In genomic region chr12:94299846-94300245, GRCh38 we compare ENCODE assay signal across 26 cellular contexts.
DNase-seq lines count a peak whose midpoint lies in the region; ATAC-seq and TF ChIP-seq lines count a peak whose summit lies in the region.
"Had no signal": no experiment of that assay in that cellular context is flagged by ENCODE, and none has a peak within 500 bp of the region (broad histone marks: within the 10 kb centered on the region; RNA-seq: fewer than 3 reads in every experiment).

No MANE protein-coding gene starts in this region.

- no peak for DNase-seq in activated naive CD8-positive, alpha-beta T cell treated with anti-CD3 and anti-CD28 coated beads, Interleukin-2, amount 50 U/mL, for 24 hours
- DNase-seq in IMR-90 (no peak), left colon (peak in 1 of 2 donors; percentile 11)
- DNase-seq in CD8-positive, alpha-beta memory T cell, result no peak
- DNase-seq in stimulated activated CD4-positive, alpha-beta T cell treated with anti-CD3 and anti-CD28 coated beads, Interleukin-1b, Interleukin-23, amount 100 ng/mL, for 48 hours, result no peak
- DNase-seq: Calu3, DMS153, DND-41, GM23248, H7, NCI-H1048, NCI-H1417, NCI-H1694, NCI-H2081 treated with DMSO at 0.1 percent for 48 hours, NCI-H2171, NCI-H226, NCI-H510A, NCI-H69, Right ventricle myocardium superior, RPMI8226 had no signal

- no peak overlapping the region for H3K27ac ChIP-seq in IMR-90 (ENCODE audit: insufficient read depth, low read length)
- H3K27ac ChIP-seq in CD8-positive, alpha-beta memory T cell (ENCODE audit: low read depth, low read length), result no peak overlapping the region
- H3K27ac ChIP-seq: BLaER1, GM23248, KMS-11, SJSA1 had no signal

- peaks cover 2% of the 10 kb centered on the region for H3K4me1 Mint-ChIP-seq in activated naive CD8-positive, alpha-beta T cell (ENCODE audit: low read depth)
- peaks cover 22% of the 10 kb centered on the region for H3K4me1 Mint-ChIP-seq in activated naive CD8-positive, alpha-beta T cell treated with anti-CD3 and anti-CD28 coated beads, Interleukin-2, amount 50 U/mL, for 24 hours
- peaks cover 59% of the 10 kb centered on the region for H3K4me1 Mint-ChIP-seq in stimulated activated memory B cell treated with anti-CD40 and anti-IgM and Interleukin-4, amounts not matched to agents 10 μg/mL and 1 μg/mL and 100 μg/mL, for 72 hours
- peaks cover 0 to 6% (median 5%) of the 10 kb centered on the region in 3 donors for H3K4me1 Mint-ChIP-seq in CD8-positive, alpha-beta memory T cell

- dilution Hi-C loops in IMR-90 (cut with HindIII; ENCODE audit: low sequenced_read_pairs, unreplicated experiment), result no loop called here

- no peak for TF ChIP-seq RAD21 in IMR-90 (IDR thresholded peaks at IDR 0.05; ENCODE audit: low read length)

- BruUV-seq in IMR-90 (replicated peaks; lab: Mats Ljungman, UMichigan), result no TSS peak

- WGBS in IMR-90 (ENCODE audit: extremely low coverage in 2 of 2, insufficient read length in 1 of 2), 2 experiments, result no CpG with 5 or more reads among the region's 1 CpG

- in situ Hi-C loops in IMR-90 (cut with MboI; ENCODE audit: low sequenced_read_pairs), result no loop called here

- H3K9me3 ChIP-seq in IMR-90 (ENCODE audit: control insufficient read depth, insufficient read depth, low read length), result no peaks in the 10 kb centered on the region
- no peaks in the 10 kb centered on the region for H3K9me3 ChIP-seq in CD8-positive, alpha-beta memory T cell (ENCODE audit: low read length)
- H3K9me3 ChIP-seq: SJSA1 had no signal

- no peak overlapping the region for H3K56ac ChIP-seq in IMR-90 (ENCODE audit: extremely low read depth, insufficient read depth, low read length)

- no peak overlapping the region for H3K23ac ChIP-seq in IMR-90 (ENCODE audit: low read depth, low read length)

- no peaks in the 10 kb centered on the region for H3K36me3 ChIP-seq in IMR-90 (ENCODE audit: control insufficient read depth, insufficient read depth, low read length)
- peaks cover 17% of the 10 kb centered on the region for H3K36me3 ChIP-seq in CD8-positive, alpha-beta memory T cell (ENCODE audit: insufficient read depth, low read length)
- H3K36me3 ChIP-seq: SJSA1 had no signal

- no peak overlapping the region for H2AK9ac ChIP-seq in IMR-90 (replicated peaks; ENCODE audit: low read depth, low read length, poor library complexity)

- H3K27me3 Mint-ChIP-seq in activated naive CD8-positive, alpha-beta T cell, result no peaks in the 10 kb centered on the region
- no peaks in the 10 kb centered on the region for H3K27me3 Mint-ChIP-seq in activated naive CD8-positive, alpha-beta T cell treated with anti-CD3 and anti-CD28 coated beads, Interleukin-2, amount 50 U/mL, for 24 hours
- no peaks in the 10 kb centered on the region for H3K27me3 Mint-ChIP-seq in stimulated activated memory B cell treated with anti-CD40 and anti-IgM and Interleukin-4, amounts not matched to agents 10 μg/mL and 1 μg/mL and 100 μg/mL, for 72 hours
- no peaks in the 10 kb centered on the region for H3K27me3 Mint-ChIP-seq in CD8-positive, alpha-beta memory T cell

- H3K27ac Mint-ChIP-seq in activated naive CD8-positive, alpha-beta T cell, result peak overlapping the region; percentile 8
- H3K27ac Mint-ChIP-seq in activated naive CD8-positive, alpha-beta T cell treated with anti-CD3 and anti-CD28 coated beads, Interleukin-2, amount 50 U/mL, for 24 hours, result no peak overlapping the region
- H3K27ac Mint-ChIP-seq in stimulated activated memory B cell treated with anti-CD40 and anti-IgM and Interleukin-4, amounts not matched to agents 10 μg/mL and 1 μg/mL and 100 μg/mL, for 72 hours, result peak overlapping the region; percentile 56
- H3K27ac Mint-ChIP-seq in CD8-positive, alpha-beta memory T cell, result peak overlapping the region in 3 of 8 donors; percentile 7 to 75 (median 19)

- H4K8ac ChIP-seq in IMR-90 (ENCODE audit: low read depth in 2 of 2, low read length in 2 of 2), result no peak overlapping the region

- no peak overlapping the region for H4K5ac ChIP-seq in IMR-90 (ENCODE audit: low read depth, low read length)

- peaks cover 6% of the 10 kb centered on the region; the same call in 1 of the 2 replicates for H3K9me1 ChIP-seq in IMR-90 (ENCODE audit: insufficient read depth, low read length)

- H4K20me1 ChIP-seq in IMR-90 (ENCODE audit: insufficient read depth, low read length), result no peaks in the 10 kb centered on the region
- H4K20me1 ChIP-seq: BLaER1 had no signal

- no peak overlapping the region for H3K18ac ChIP-seq in IMR-90 (ENCODE audit: low read depth, low read length)

- H3K4me2 ChIP-seq in IMR-90 (ENCODE audit: low read depth, low read length), result no peak overlapping the region
- H3K4me2 ChIP-seq: BLaER1, KMS-11 had no signal

- H2BK120ac ChIP-seq in IMR-90 (ENCODE audit: low read depth, low read length), result no peak overlapping the region

- H3K9me3 Mint-ChIP-seq in activated naive CD8-positive, alpha-beta T cell (ENCODE audit: low read depth), result no peaks in the 10 kb centered on the region
- H3K9me3 Mint-ChIP-seq in activated naive CD8-positive, alpha-beta T cell treated with anti-CD3 and anti-CD28 coated beads, Interleukin-2, amount 50 U/mL, for 24 hours, result no peaks in the 10 kb centered on the region
- H3K9me3 Mint-ChIP-seq in stimulated activated memory B cell treated with anti-CD40 and anti-IgM and Interleukin-4, amounts not matched to agents 10 μg/mL and 1 μg/mL and 100 μg/mL, for 72 hours, result peaks cover 6% of the 10 kb centered on the region
- H3K9me3 Mint-ChIP-seq in CD8-positive, alpha-beta memory T cell, result no peaks in the 10 kb centered on the region

- no peak for ATAC-seq in activated naive CD8-positive, alpha-beta T cell treated with anti-CD3 and anti-CD28 coated beads, Interleukin-2, amount 50 U/mL, for 24 hours
- ATAC-seq in IMR-90 (ENCODE audit: low read depth) (no peak), left colon (peak; percentile 45), GM21381 (IDR thresholded peaks at IDR 0.05; ENCODE audit: unreplicated experiment) (no peak)
- ATAC-seq in stimulated activated memory B cell treated with anti-CD40 and anti-IgM and Interleukin-4, amounts not matched to agents 10 μg/mL and 1 μg/mL and 100 μg/mL, for 72 hours, result no peak

- H3K79me1 ChIP-seq in IMR-90 (ENCODE audit: low read depth in 1 of 2, low read length in 2 of 2), result no peaks in the 10 kb centered on the region

- H3K4me3 Mint-ChIP-seq in activated naive CD8-positive, alpha-beta T cell, result no peak overlapping the region
- H3K4me3 Mint-ChIP-seq in activated naive CD8-positive, alpha-beta T cell treated with anti-CD3 and anti-CD28 coated beads, Interleukin-2, amount 50 U/mL, for 24 hours, result no peak overlapping the region
- no peak overlapping the region for H3K4me3 Mint-ChIP-seq in stimulated activated memory B cell treated with anti-CD40 and anti-IgM and Interleukin-4, amounts not matched to agents 10 μg/mL and 1 μg/mL and 100 μg/mL, for 72 hours
- no peak overlapping the region for H3K4me3 Mint-ChIP-seq in CD8-positive, alpha-beta memory T cell

- peaks cover 8% of the 10 kb centered on the region for H3K4me1 ChIP-seq in IMR-90 (ENCODE audit: control insufficient read depth, insufficient read depth, low read length)
- no peaks in the 10 kb centered on the region for H3K4me1 ChIP-seq in CD8-positive, alpha-beta memory T cell (ENCODE audit: insufficient read depth, low read length)

- H2AK5ac ChIP-seq in IMR-90 (ENCODE audit: low read depth, low read length), result no peak overlapping the region

- no peak for TF ChIP-seq POLR2A in IMR-90 (IDR thresholded peaks at IDR 0.05; ENCODE audit: low read depth, low read length)

- H3K36me3 Mint-ChIP-seq in activated naive CD8-positive, alpha-beta T cell, result peaks cover 48% of the 10 kb centered on the region
- peaks cover 60% of the 10 kb centered on the region for H3K36me3 Mint-ChIP-seq in activated naive CD8-positive, alpha-beta T cell treated with anti-CD3 and anti-CD28 coated beads, Interleukin-2, amount 50 U/mL, for 24 hours (ENCODE audit: low read depth)
- H3K36me3 Mint-ChIP-seq in stimulated activated memory B cell treated with anti-CD40 and anti-IgM and Interleukin-4, amounts not matched to agents 10 μg/mL and 1 μg/mL and 100 μg/mL, for 72 hours, result peaks cover 66% of the 10 kb centered on the region
- peaks cover 35 to 92% (median 45%) of the 10 kb centered on the region in 3 donors for H3K36me3 Mint-ChIP-seq in CD8-positive, alpha-beta memory T cell

- 0 out of 2 replicates have a peak overlapping the region, but pooled peaks have one; percentile 21 for H3K14ac ChIP-seq in IMR-90 (replicated peaks; ENCODE audit: low read depth, low read length)

- CTCF ChIA-PET in IMR-90 (lab: Yijun Ruan, JAX), result interaction anchor here (0.5 kb wide), 1 partner anchor 1806 kb away, joined by 3 read pairs; no protein-coding TSS in a partner anchor
- CTCF ChIA-PET in CD8-positive, alpha-beta memory T cell (lab: Charles Lee), result no interaction called here

- POLR2A ChIA-PET in IMR-90 (lab: Charles Lee; ENCODE audit: unreplicated experiment), result no interaction called here
- POLR2A ChIA-PET in CD8-positive, alpha-beta memory T cell (lab: Charles Lee), result no interaction called here

- TF ChIP-seq CTCF in IMR-90 (conservative IDR thresholded peaks at IDR 0.05; ENCODE audit: low read depth, low read length), result no peak

- no peak overlapping the region for H2AFZ ChIP-seq in IMR-90 (replicated peaks; ENCODE audit: low read length, poor library complexity)
- H2AFZ ChIP-seq: GM23248 had no signal

- H3K4me3 ChIP-seq in IMR-90 (ENCODE audit: insufficient read depth, low read depth, low read length), result no peak overlapping the region
- no peak overlapping the region for H3K4me3 ChIP-seq in CD8-positive, alpha-beta memory T cell (ENCODE audit: low read length)
- H3K4me3 ChIP-seq: BLaER1, GM23248, SJSA1 had no signal

- H3K4ac ChIP-seq in IMR-90 (ENCODE audit: low read depth, low read length), result no peak overlapping the region

- H4K91ac ChIP-seq in IMR-90 (ENCODE audit: insufficient read depth, low read depth, low read length), result no peak overlapping the region

- H3K9ac ChIP-seq in IMR-90 (ENCODE audit: low read depth, low read length), result no peak overlapping the region
- H3K9ac ChIP-seq: BLaER1, GM23248, KMS-11 had no signal

- H2BK15ac ChIP-seq in IMR-90 (ENCODE audit: low read depth, low read length), result no peak overlapping the region

- H2BK5ac ChIP-seq in IMR-90 (ENCODE audit: low read depth, low read length, poor library complexity, severe bottlenecking), result no peak overlapping the region

- H3K27me3 ChIP-seq in IMR-90 (ENCODE audit: control insufficient read depth, insufficient read depth, low read length), result no peaks in the 10 kb centered on the region
- no peaks in the 10 kb centered on the region for H3K27me3 ChIP-seq in CD8-positive, alpha-beta memory T cell (ENCODE audit: insufficient read depth, low read length, poor library complexity, severe bottlenecking)
- H3K27me3 ChIP-seq: BLaER1, SJSA1 had no signal

- no peak overlapping the region for H2BK20ac ChIP-seq in IMR-90 (ENCODE audit: low read depth, low read length)

- intact Hi-C loops in IMR-90 (cut with micrococcal nuclease) (no loop called here), left colon (cut with DNase I, micrococcal nuclease) (no loop called here)
